In genomic region chr15:85408270-85408746, GRCh38 we compare ENCODE assay signal across 8 cellular contexts. TPM values are rescaled to one million over a fixed set of nuclear protein-coding genes. Genes with fewer than 3 reads are reported as not detected.
DNase-seq lines count a peak whose midpoint lies in the region; ATAC-seq and TF ChIP-seq lines count a peak whose summit lies in the region.

No MANE protein-coding gene starts in this region.

- no peaks in the 10 kb centered on the region for H3K9me3 ChIP-seq in psoas muscle

- ATAC-seq in GM19025 (IDR thresholded peaks at IDR 0.05; ENCODE audit: low read depth, unreplicated experiment) (peak; percentile 42), HG03025 (IDR thresholded peaks at IDR 0.05; ENCODE audit: low FRiP score, unreplicated experiment) (peak; percentile 64), psoas muscle (peak in 2 of 4 donors; percentile 7 to 13)

- H3K4me1 ChIP-seq in psoas muscle = peaks cover 65% of the 10 kb centered on the region

- POLR2A ChIA-PET in activated CD4-positive, alpha-beta T cell treated with anti-CD3 and anti-CD28 coated beads, Interleukin-2, amount 10 ng/mL, durations not matched to agents 7 days and 5 days (lab: Charles Lee) = no interaction called here

- peaks cover 15% of the 10 kb centered on the region for H3K36me3 Mint-ChIP-seq in activated CD4-positive, alpha-beta T cell treated with anti-CD3 and anti-CD28 coated beads, Interleukin-2, amount 10 ng/mL, durations not matched to agents 7 days and 5 days (ENCODE audit: low read depth)

- WGBS in psoas muscle, 3 donors = 90 to 93% (median 90%) methylated on average over 6 of the region's 6 CpGs

- TF ChIP-seq CTCF in psoas muscle (IDR thresholded peaks at IDR 0.05) = no peak
- TF ChIP-seq CTCF in foreskin fibroblast (IDR thresholded peaks at IDR 0.05; ENCODE audit: low read depth, low read length) = no peak

- DNase-seq in activated CD4-positive, alpha-beta T cell treated with anti-CD3 and anti-CD28 coated beads, Interleukin-2, amount 10 ng/mL, durations not matched to agents 7 days and 5 days = peak; percentile 35
- DNase-seq in psoas muscle (no peak), foreskin fibroblast (no peak), NCI-H2171 treated with DMSO at 0.1 percent for 48 hours (lab: John Stamatoyannopoulos, UW) (no peak), DMS53 (lab: John Stamatoyannopoulos, UW) (no peak), T-helper 9 cell (no peak)

- CTCF ChIA-PET in activated CD4-positive, alpha-beta T cell treated with anti-CD3 and anti-CD28 coated beads, Interleukin-2, amount 10 ng/mL, durations not matched to agents 7 days and 5 days (lab: Charles Lee) = no interaction called here

- peaks cover 76% of the 10 kb centered on the region for H3K4me1 Mint-ChIP-seq in activated CD4-positive, alpha-beta T cell treated with anti-CD3 and anti-CD28 coated beads, Interleukin-2, amount 10 ng/mL, durations not matched to agents 7 days and 5 days

- intact Hi-C loops in psoas muscle (cut with DNase I) = no loop called here

- H3K4me3 ChIP-seq in psoas muscle (no peak overlapping the region), foreskin fibroblast (ENCODE audit: low read depth in 1 of 2, low read length in 2 of 2) (no peak overlapping the region)

- H3K27me3 Mint-ChIP-seq in activated CD4-positive, alpha-beta T cell treated with anti-CD3 and anti-CD28 coated beads, Interleukin-2, amount 10 ng/mL, durations not matched to agents 7 days and 5 days = no peaks in the 10 kb centered on the region

- no peaks in the 10 kb centered on the region for H3K9me3 Mint-ChIP-seq in activated CD4-positive, alpha-beta T cell treated with anti-CD3 and anti-CD28 coated beads, Interleukin-2, amount 10 ng/mL, durations not matched to agents 7 days and 5 days

- no peaks in the 10 kb centered on the region for H3K36me3 ChIP-seq in psoas muscle (ENCODE audit: insufficient read depth in 1 of 2, low read depth in 1 of 2)

- no peaks in the 10 kb centered on the region for H3K27me3 ChIP-seq in psoas muscle (ENCODE audit: insufficient read depth in 3 of 3, low read length in 2 of 3)

- peak overlapping the region; percentile 65 for H3K27ac ChIP-seq in psoas muscle

- no peak overlapping the region for H3K4me3 Mint-ChIP-seq in activated CD4-positive, alpha-beta T cell treated with anti-CD3 and anti-CD28 coated beads, Interleukin-2, amount 10 ng/mL, durations not matched to agents 7 days and 5 days

- peak overlapping the region; percentile 80 for H3K27ac Mint-ChIP-seq in activated CD4-positive, alpha-beta T cell treated with anti-CD3 and anti-CD28 coated beads, Interleukin-2, amount 10 ng/mL, durations not matched to agents 7 days and 5 days

RNA-seq across cellular contexts. Expression of gene AKAP13, which starts 27.9 kb away (rescaled TPM):
- total RNA-seq in activated CD4-positive, alpha-beta T cell treated with anti-CD3 and anti-CD28 coated beads, Interleukin-2, amount 10 ng/mL, durations not matched to agents 7 days and 5 days = 100 to 1,000 TPM; 152 to 181 TPM
- total RNA-seq in psoas muscle = 100 to 1,000 TPM in 3 of 4 donors, 10 to 100 TPM in 1; 93.7 to 126 (median 122) TPM
- 10 to 100 TPM; 18.2 to 86.0 (median 46.5) TPM for polyA plus RNA-seq in psoas muscle
